Comparison of ENCODE assay signal across 17 cellular contexts in the genomic region with DNA sequence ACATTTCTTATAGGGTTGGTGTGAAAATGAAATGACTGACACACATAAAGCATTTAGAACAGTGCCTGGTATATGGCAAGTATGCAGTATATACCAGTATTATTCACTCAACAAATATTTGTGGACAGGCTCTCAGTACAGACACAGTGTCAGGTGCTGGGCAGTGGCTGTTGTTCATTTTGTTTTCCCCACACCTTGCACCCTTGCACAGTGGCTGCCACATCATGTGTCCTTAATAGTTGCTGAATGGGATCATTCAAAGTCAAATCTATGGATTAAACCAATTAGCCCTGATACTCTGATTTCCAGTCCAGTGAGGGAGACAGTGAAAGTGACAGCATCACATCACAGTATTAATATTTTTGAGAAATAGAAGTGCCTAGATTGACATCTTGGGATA. TPM values are rescaled to one million over a fixed set of nuclear protein-coding genes. Genes with fewer than 3 reads are reported as not detected.
DNase-seq lines count a peak whose midpoint lies in the region; ATAC-seq and TF ChIP-seq lines count a peak whose summit lies in the region.
"Had no signal": no experiment of that assay in that cellular context is flagged by ENCODE, and none has a peak within 500 bp of the region (broad histone marks: within the 10 kb centered on the region; RNA-seq: fewer than 3 reads in every experiment).

No MANE protein-coding gene starts in this region.

- intact Hi-C loops in PC-9 (cut with micrococcal nuclease; ENCODE audit: unreplicated experiment): no loop called here

- H3K27me3 Mint-ChIP-seq in T-helper 2 cell treated with Interferon-gamma antibody and Interleukin-4, amounts not matched to agents 5 μg/mL and 100 μg/mL, for 36 hours (ENCODE audit: low read depth): no peaks in the 10 kb centered on the region
- no peaks in the 10 kb centered on the region for H3K27me3 Mint-ChIP-seq in activated naive CD8-positive, alpha-beta T cell treated with anti-CD3 and anti-CD28 coated beads, Interleukin-2, amount 10 ng/mL, durations not matched to agents 7 days and 5 days

- H3K4me1 Mint-ChIP-seq in T-helper 2 cell treated with Interferon-gamma antibody and Interleukin-4, amounts not matched to agents 5 μg/mL and 100 μg/mL, for 36 hours (ENCODE audit: low read depth): peaks cover 65% of the 10 kb centered on the region
- peaks cover 71% of the 10 kb centered on the region for H3K4me1 Mint-ChIP-seq in activated naive CD8-positive, alpha-beta T cell treated with anti-CD3 and anti-CD28 coated beads, Interleukin-2, amount 10 ng/mL, durations not matched to agents 7 days and 5 days
- H3K4me1 Mint-ChIP-seq: neural progenitor cell had no signal

- CTCF ChIA-PET in PC-9 (lab: Charles Lee): no interaction called here

- H3K36me3 Mint-ChIP-seq in T-helper 2 cell treated with Interferon-gamma antibody and Interleukin-4, amounts not matched to agents 5 μg/mL and 100 μg/mL, for 36 hours (ENCODE audit: low read depth): peaks cover 49% of the 10 kb centered on the region
- peaks cover 30% of the 10 kb centered on the region for H3K36me3 Mint-ChIP-seq in activated naive CD8-positive, alpha-beta T cell treated with anti-CD3 and anti-CD28 coated beads, Interleukin-2, amount 10 ng/mL, durations not matched to agents 7 days and 5 days
- H3K36me3 Mint-ChIP-seq: neural progenitor cell had no signal

- no peaks in the 10 kb centered on the region for H3K4me1 ChIP-seq in PC-9 (replicated peaks; ENCODE audit: insufficient read depth)
- H3K4me1 ChIP-seq: neural progenitor cell, thyroid gland had no signal

- peak overlapping the region in 6 of 7 experiments; percentile 8 to 30 (median 23) for H3K4me3 ChIP-seq in skin epidermis
- no peak overlapping the region for H3K4me3 ChIP-seq in PC-9
- H3K4me3 ChIP-seq: lung, neural progenitor cell, thyroid gland had no signal

- H3K9me3 Mint-ChIP-seq in T-helper 2 cell treated with Interferon-gamma antibody and Interleukin-4, amounts not matched to agents 5 μg/mL and 100 μg/mL, for 36 hours: no peaks in the 10 kb centered on the region
- H3K9me3 Mint-ChIP-seq in activated naive CD8-positive, alpha-beta T cell treated with anti-CD3 and anti-CD28 coated beads, Interleukin-2, amount 10 ng/mL, durations not matched to agents 7 days and 5 days: no peaks in the 10 kb centered on the region
- H3K9me3 Mint-ChIP-seq: neural progenitor cell had no signal

- no peaks in the 10 kb centered on the region for H3F3A ChIP-seq in PC-9 (ENCODE audit: insufficient read depth, low read depth)

- ATAC-seq in activated naive CD8-positive, alpha-beta T cell treated with anti-CD3 and anti-CD28 coated beads, Interleukin-2, amount 10 ng/mL, durations not matched to agents 7 days and 5 days (ENCODE audit: low read depth): no peak
- no peak for ATAC-seq in GM18519 (IDR thresholded peaks at IDR 0.05; ENCODE audit: low FRiP score, unreplicated experiment)

- TF ChIP-seq POLR2A in GM15510 (IDR thresholded peaks at IDR 0.05; ENCODE audit: borderline replicate concordance, extremely low read depth, insufficient read length): peak; percentile 41

- H3K27me3 ChIP-seq in PC-9 (ENCODE audit: insufficient read depth, low read depth): peaks cover 56% of the 10 kb centered on the region
- H3K27me3 ChIP-seq: neural progenitor cell, thyroid gland had no signal

- no peaks in the 10 kb centered on the region for H3K9me3 ChIP-seq in PC-9 (ENCODE audit: insufficient read depth, low read depth)
- H3K9me3 ChIP-seq: thyroid gland had no signal

- H2AFZ ChIP-seq in PC-9: no peak overlapping the region
- H2AFZ ChIP-seq: neural progenitor cell had no signal

- H3K9me2 ChIP-seq in PC-9 (ENCODE audit: insufficient read depth): no peaks in the 10 kb centered on the region; the same call in 1 of the 2 replicates

- H3K27ac Mint-ChIP-seq in T-helper 2 cell treated with Interferon-gamma antibody and Interleukin-4, amounts not matched to agents 5 μg/mL and 100 μg/mL, for 36 hours: peak overlapping the region; percentile 98
- peak overlapping the region; percentile 93 for H3K27ac Mint-ChIP-seq in activated naive CD8-positive, alpha-beta T cell treated with anti-CD3 and anti-CD28 coated beads, Interleukin-2, amount 10 ng/mL, durations not matched to agents 7 days and 5 days
- H3K27ac Mint-ChIP-seq: neural progenitor cell had no signal

- H4K20me1 ChIP-seq in PC-9 (ENCODE audit: insufficient read depth): no peaks in the 10 kb centered on the region

- POLR2A ChIA-PET in activated naive CD8-positive, alpha-beta T cell treated with anti-CD3 and anti-CD28 coated beads, Interleukin-2, amount 10 ng/mL, durations not matched to agents 7 days and 5 days (lab: Charles Lee): interaction anchor here (3.2 kb wide), 1 partner anchor 15 kb away, joined by 22 read pairs; no protein-coding TSS in a partner anchor
- POLR2A ChIA-PET in PC-9 (lab: Charles Lee; ENCODE audit: unreplicated experiment): no interaction called here

- DNase-seq in T-helper 2 cell treated with Interferon-gamma antibody and Interleukin-4, amounts not matched to agents 5 μg/mL and 100 μg/mL, for 36 hours (ENCODE audit: low spot score): peak; percentile 3
- DNase-seq in T-helper 2 cell (no peak), PC-9 (no peak)
- no peak for DNase-seq in activated naive CD8-positive, alpha-beta T cell treated with anti-CD3 and anti-CD28 coated beads, Interleukin-2, amount 10 ng/mL, durations not matched to agents 7 days and 5 days
- DNase-seq in stimulated activated naive CD4-positive, alpha-beta T cell treated with Interleukin-2 at 50 U/mL for 16 hours (lab: John Stamatoyannopoulos, UW): no peak
- DNase-seq: aorta, NCI-H2029 treated with DMSO at 0.1 percent for 48 hours, NCI-H526 treated with DMSO at 0.1 percent for 48 hours, OCI-M1, thyroid gland had no signal

- H3K27ac ChIP-seq in skin epidermis: peak overlapping the region in 9 of 21 experiments; percentile 4 to 95 (median 76)
- no peak overlapping the region for H3K27ac ChIP-seq in PC-9
- H3K27ac ChIP-seq: neural progenitor cell, thyroid gland had no signal

- H3K4me2 ChIP-seq in PC-9: no peak overlapping the region
- H3K4me2 ChIP-seq: neural progenitor cell had no signal

- peak overlapping the region; percentile 90 for H3K4me3 Mint-ChIP-seq in T-helper 2 cell treated with Interferon-gamma antibody and Interleukin-4, amounts not matched to agents 5 μg/mL and 100 μg/mL, for 36 hours
- H3K4me3 Mint-ChIP-seq in activated naive CD8-positive, alpha-beta T cell treated with anti-CD3 and anti-CD28 coated beads, Interleukin-2, amount 10 ng/mL, durations not matched to agents 7 days and 5 days: peak overlapping the region; percentile 96
- H3K4me3 Mint-ChIP-seq: neural progenitor cell had no signal

- no TSS peak for BruUV-seq in PC-9 (replicated peaks; lab: Mats Ljungman, UMichigan)

- H3K36me3 ChIP-seq in PC-9 (ENCODE audit: low read depth): no peaks in the 10 kb centered on the region
- H3K36me3 ChIP-seq: neural progenitor cell, thyroid gland had no signal

- no peak for TF ChIP-seq CTCF in PC-9 (conservative IDR thresholded peaks at IDR 0.05)

- no peaks in the 10 kb centered on the region for H3K79me2 ChIP-seq in PC-9 (ENCODE audit: low read depth)

RNA-seq across cellular contexts. Expression of a gene that starts 2.4 kb away (rescaled TPM):
- 10 to 100 TPM; 41.3 to 42.6 TPM for total RNA-seq in activated naive CD8-positive, alpha-beta T cell treated with anti-CD3 and anti-CD28 coated beads, Interleukin-2, amount 10 ng/mL, durations not matched to agents 7 days and 5 days
- total RNA-seq in PC-9 (2021): not detected in 2 replicates
- total RNA-seq: chondrocyte, epithelial cell of proximal tubule had no signal

Comparison
In these comparisons a context has a peak if more than half of its experiments do, and no peak if none do; other contexts are left out.
1. RNA of a gene that starts 2.4 kb away (total RNA-seq): 41.3 to 42.6 TPM in activated naive CD8-positive, alpha-beta T cell treated with anti-CD3 and anti-CD28 coated beads, Interleukin-2, amount 10 ng/mL, durations not matched to agents 7 days and 5 days; not detected in PC-9; every median in the first group is over 10 times any median in the second.